ENCODE assay signal across 11 cellular contexts in the genomic region with DNA sequence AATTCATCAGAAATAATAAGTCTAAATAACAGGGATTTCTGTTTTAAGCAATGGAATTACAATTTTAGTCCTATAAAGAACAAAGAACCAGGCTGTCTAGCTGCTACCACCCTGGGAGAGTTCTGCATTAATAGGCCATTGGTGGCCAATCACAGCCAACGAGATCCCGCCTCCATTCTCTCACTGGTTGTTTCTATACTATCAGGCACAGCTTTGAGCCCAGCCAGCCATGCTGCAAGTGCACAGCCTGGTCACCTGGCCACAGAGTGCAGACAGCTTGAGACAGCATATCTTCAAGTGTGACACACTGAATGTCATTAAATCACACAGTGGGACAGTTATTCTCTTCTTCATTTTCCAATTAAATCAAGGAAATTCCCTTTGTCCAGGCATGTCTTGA. TPM values are rescaled to one million over a fixed set of nuclear protein-coding genes. Genes with fewer than 3 reads are reported as not detected.
DNase-seq lines count a peak whose midpoint lies in the region; ATAC-seq and TF ChIP-seq lines count a peak whose summit lies in the region.
"Had no signal": no experiment of that assay in that cellular context is flagged by ENCODE, and none has a peak within 500 bp of the region (broad histone marks: within the 10 kb centered on the region; RNA-seq: fewer than 3 reads in every experiment).

No MANE protein-coding gene starts in this region.

- H3K4me3 ChIP-seq in GM23338, result no peak overlapping the region
- no peak overlapping the region for H3K4me3 ChIP-seq in SK-N-SH (ENCODE audit: low read depth in 2 of 2, low read length in 1 of 2)
- H3K4me3 ChIP-seq in esophagus squamous epithelium, result no peak overlapping the region

- no peak for TF ChIP-seq EP300 in SK-N-SH (IDR thresholded peaks at IDR 0.05; ENCODE audit: borderline replicate concordance in 1 of 2, low read depth in 1 of 2, low read length in 1 of 2)

- H3K9me2 ChIP-seq in GM23338 (ENCODE audit: insufficient read depth) (no peaks in the 10 kb centered on the region), SK-N-SH (no peaks in the 10 kb centered on the region)

- H3K9me3 ChIP-seq in SK-N-SH, result no peaks in the 10 kb centered on the region
- H3K9me3 ChIP-seq in esophagus squamous epithelium, result no peaks in the 10 kb centered on the region

- no peak overlapping the region for H3K27ac Mint-ChIP-seq in GM23338
- H3K27ac Mint-ChIP-seq: activated naive CD4-positive, alpha-beta T cell treated with anti-CD3 and anti-CD28 coated beads, Interleukin-2, amount 50 U/mL, for 24 hours had no signal

- CTCF ChIA-PET in SK-N-SH (lab: Yijun Ruan, JAX), result interaction anchor here (1.4 kb wide), 1 partner anchor 56 kb away, joined by 4 read pairs; no protein-coding TSS in a partner anchor

- H3K27ac ChIP-seq in GM23338 (ENCODE audit: low read depth) (no peak overlapping the region), SK-N-SH (ENCODE audit: low read depth in 2 of 2, low read length in 1 of 2) (no peak overlapping the region), esophagus squamous epithelium (no peak overlapping the region)
- H3K27ac ChIP-seq: parathyroid adenoma had no signal

- H3K9me3 Mint-ChIP-seq in GM23338, result peaks cover 3% of the 10 kb centered on the region; the same call in 1 of the 3 replicates
- H3K9me3 Mint-ChIP-seq: activated naive CD4-positive, alpha-beta T cell treated with anti-CD3 and anti-CD28 coated beads, Interleukin-2, amount 50 U/mL, for 24 hours had no signal

- DNase-seq in C1 segment of cervical spinal cord (lab: John Stamatoyannopoulos, UW) (peak in 10 of 14 donors; percentile 4 to 51 (median 20)), GM23338 (ENCODE audit: low spot score) (peak; percentile 70), SK-N-SH (peak; percentile 61), iris pigment epithelial cell (ENCODE audit: low read depth) (peak; percentile 8), sciatic nerve (ENCODE audit: low spot score) (no peak), esophagus squamous epithelium (lab: John Stamatoyannopoulos, UW) (no peak)
- DNase-seq: DMS79 had no signal

- 100% methylated on average over 2 of the region's 2 CpGs for WGBS in SK-N-SH (ENCODE audit: low lambda C conversion rate)
- WGBS in esophagus squamous epithelium, 2 donors, result 87 to 92% methylated on average over 2 of the region's 2 CpGs

- H3K79me2 ChIP-seq in GM23338 (replicated peaks; ENCODE audit: insufficient read depth), result peaks cover 51% of the 10 kb centered on the region
- peaks cover 98% of the 10 kb centered on the region for H3K79me2 ChIP-seq in SK-N-SH (ENCODE audit: insufficient read depth)

- POLR2A ChIA-PET in SK-N-SH (lab: Yijun Ruan, JAX), result no interaction called here

- H3K27me3 Mint-ChIP-seq in GM23338 (ENCODE audit: insufficient read depth, low read depth, poor library complexity), result peaks cover 2% of the 10 kb centered on the region
- H3K27me3 Mint-ChIP-seq: activated naive CD4-positive, alpha-beta T cell treated with anti-CD3 and anti-CD28 coated beads, Interleukin-2, amount 50 U/mL, for 24 hours had no signal

- peaks cover 3% of the 10 kb centered on the region for H3K36me3 Mint-ChIP-seq in GM23338 (ENCODE audit: low read depth)

- peaks cover 6% of the 10 kb centered on the region; the same call in 1 of the 2 replicates for H4K20me1 ChIP-seq in GM23338 (replicated peaks; ENCODE audit: insufficient read depth)
- H4K20me1 ChIP-seq in SK-N-SH (ENCODE audit: insufficient read depth), result no peaks in the 10 kb centered on the region

- no peak for TF ChIP-seq RAD21 in SK-N-SH (IDR thresholded peaks at IDR 0.05; ENCODE audit: low read length)

- TF ChIP-seq POLR2A in esophagus squamous epithelium (IDR thresholded peaks at IDR 0.05), result no peak

- no peaks in the 10 kb centered on the region for H3K36me3 ChIP-seq in GM23338 (ENCODE audit: insufficient read depth)
- H3K36me3 ChIP-seq in SK-N-SH (replicated peaks in 1 of 2; ENCODE audit: control insufficient read depth in 1 of 2, insufficient read depth in 2 of 2, low read length in 1 of 2), result peaks cover 0 to 2% of the 10 kb centered on the region in 2 experiments
- H3K36me3 ChIP-seq in esophagus squamous epithelium, result peaks cover 0 to 5% (median 0%) of the 10 kb centered on the region in 3 donors

- no peaks in the 10 kb centered on the region for H3K27me3 ChIP-seq in GM23338 (ENCODE audit: insufficient read depth)
- no peaks in the 10 kb centered on the region for H3K27me3 ChIP-seq in SK-N-SH (ENCODE audit: insufficient read depth)
- H3K27me3 ChIP-seq in esophagus squamous epithelium, result no peaks in the 10 kb centered on the region

- H3F3A ChIP-seq in GM23338 (replicated peaks; ENCODE audit: low read depth) (no peaks in the 10 kb centered on the region), SK-N-SH (replicated peaks; ENCODE audit: insufficient read depth) (peaks cover 7% of the 10 kb centered on the region)

- no peak overlapping the region for H3K4me2 ChIP-seq in GM23338
- H3K4me2 ChIP-seq in SK-N-SH, result no peak overlapping the region

- H3K4me1 Mint-ChIP-seq in GM23338, result peaks cover 14% of the 10 kb centered on the region

- H3K9ac ChIP-seq in SK-N-SH, result no peak overlapping the region
- H3K9ac ChIP-seq: parathyroid adenoma had no signal

- no peak for TF ChIP-seq CTCF in GM23338 (conservative IDR thresholded peaks at IDR 0.05; ENCODE audit: low read depth in 2 of 2)
- TF ChIP-seq CTCF in SK-N-SH (IDR thresholded peaks at IDR 0.05), result no peak
- no peak for TF ChIP-seq CTCF in esophagus squamous epithelium (IDR thresholded peaks at IDR 0.05)

- intact Hi-C loops in sciatic nerve (cut with DNase I) (no loop called here), esophagus squamous epithelium (cut with DNase I) (no loop called here)

- peak; percentile 93 for ATAC-seq in GM23338
- no peak for ATAC-seq in HG03135 (IDR thresholded peaks at IDR 0.05; ENCODE audit: unreplicated experiment)
- ATAC-seq in sciatic nerve, result no peak
- ATAC-seq in HG02973 (IDR thresholded peaks at IDR 0.05; ENCODE audit: unreplicated experiment), result no peak

- H2AFZ ChIP-seq in GM23338 (no peak overlapping the region), SK-N-SH (ENCODE audit: low read depth) (no peak overlapping the region)
- H2AFZ ChIP-seq: parathyroid adenoma had no signal

- no peak overlapping the region for H3K4me3 Mint-ChIP-seq in GM23338
- H3K4me3 Mint-ChIP-seq: activated naive CD4-positive, alpha-beta T cell treated with anti-CD3 and anti-CD28 coated beads, Interleukin-2, amount 50 U/mL, for 24 hours had no signal

- H3K4me1 ChIP-seq in GM23338 (ENCODE audit: insufficient read depth), result peaks cover 13% of the 10 kb centered on the region
- peaks cover 3 to 7% of the 10 kb centered on the region in 2 experiments; a peak in 3 of 4 replicates for H3K4me1 ChIP-seq in SK-N-SH (ENCODE audit: control insufficient read depth in 1 of 2, insufficient read depth in 2 of 2, low read depth in 1 of 2, low read length in 1 of 2)
- H3K4me1 ChIP-seq in esophagus squamous epithelium, result no peaks in the 10 kb centered on the region

TF ChIP-seq in GM23338, 12 proteins besides CTCF, POLR2A, EP300 and RAD21 (continues in another document):
- TF ChIP-seq ZNF114 (CRISPR knock-in tag; IDR thresholded peaks at IDR 0.05) (no peak), ETS1 (IDR thresholded peaks at IDR 0.05) (no peak), ZNF331 (CRISPR knock-in tag; IDR thresholded peaks at IDR 0.05; ENCODE audit: low read depth) (no peak), EZH2 (IDR thresholded peaks at IDR 0.05; ENCODE audit: low read depth, unreplicated experiment) (no peak), JUNB (IDR thresholded peaks at IDR 0.05; ENCODE audit: unreplicated experiment) (no peak), CREB1 (CRISPR knock-in tag; IDR thresholded peaks at IDR 0.05; ENCODE audit: low read depth) (no peak), NANOG (IDR thresholded peaks at IDR 0.05; ENCODE audit: borderline replicate concordance) (no peak), STAT1 (IDR thresholded peaks at IDR 0.05; ENCODE audit: unreplicated experiment) (no peak), POLR2AphosphoS5 (IDR thresholded peaks at IDR 0.05; ENCODE audit: low read depth) (no peak)

TF ChIP-seq in SK-N-SH, 30 proteins besides CTCF, POLR2A, EP300 and RAD21:
- TF ChIP-seq MXI1 (IDR thresholded peaks at IDR 0.05; ENCODE audit: low read depth, low read length), result peak; percentile 23; the same call in 1 of the 2 replicates
- TF ChIP-seq EZH2phosphoT487 (IDR thresholded peaks at IDR 0.05; ENCODE audit: borderline replicate concordance, low read depth), result no peak
- TF ChIP-seq FOXJ3 (CRISPR knock-in tag; IDR thresholded peaks at IDR 0.05), result no peak
- TF ChIP-seq YY1 (IDR thresholded peaks at IDR 0.05; ENCODE audit: low read depth), result no peak
- no peak for TF ChIP-seq TAF1 (IDR thresholded peaks at IDR 0.05; ENCODE audit: borderline replicate concordance, low read depth, low read length)
- no peak for TF ChIP-seq TCF12 (IDR thresholded peaks at IDR 0.05)

RNA-seq across cellular contexts. Expression of gene RAB22A, which starts 16.1 kb away (rescaled TPM):
- 6.0 and 6.8 TPM in 2 replicates for total RNA-seq in GM23338 (2014; rRNA removed; shearing (Covaris generic))
- 3.1 and 3.3 TPM in 2 replicates for polyA plus RNA-seq in GM23338 (2016; fragmentation: Nextera tagmentation; extraction: Ambion mirVana)
- 10.7 and 12.7 TPM in 2 replicates for polyA plus RNA-seq in SK-N-SH (2012; rRNA removed)
- polyA plus RNA-seq in SK-N-SH (2012; cell fraction: cytosol; rRNA removed), result 13.3 and 15.3 TPM in 2 replicates
- polyA plus RNA-seq in SK-N-SH (2012; cell fraction: nucleus; rRNA removed), result 10.0 and 17.3 TPM in 2 replicates
- total RNA-seq in sciatic nerve, result 27.1 TPM
- 10 to 100 TPM; 18.4 to 33.2 (median 21.4) TPM for total RNA-seq in esophagus squamous epithelium

Comparison
In these comparisons a context has a peak if more than half of its experiments do, and no peak if none do; other contexts are left out.
1. DNase-seq: peak in C1 segment of cervical spinal cord (10 of 14), GM23338 (single experiment), SK-N-SH (single experiment) and iris pigment epithelial cell (single experiment); none in sciatic nerve (single experiment) and esophagus squamous epithelium (single experiment).